In genomic region chr13:20424559-20424852, GRCh38 we compare ENCODE assay signal across 23 cellular contexts.
DNase-seq lines count a peak whose midpoint lies in the region; ATAC-seq, FAIRE-seq and TF ChIP-seq lines count a peak whose summit lies in the region.
"Had no signal": no experiment of that assay in that cellular context is flagged by ENCODE, and none has a peak within 500 bp of the region (broad histone marks: within the 10 kb centered on the region; RNA-seq: fewer than 3 reads in every experiment).

No MANE protein-coding gene starts in this region.

- peaks cover 15% of the 10 kb centered on the region for H3K27me3 Mint-ChIP-seq in activated naive CD4-positive, alpha-beta T cell treated with anti-CD3 and anti-CD28 coated beads, Interleukin-2, amount 10 ng/mL, durations not matched to agents 7 days and 5 days
- peaks cover 2% of the 10 kb centered on the region for H3K27me3 Mint-ChIP-seq in astrocyte (ENCODE audit: low read depth, unreplicated experiment)
- H3K27me3 Mint-ChIP-seq: CD8-positive, alpha-beta memory T cell had no signal

- no peak overlapping the region for H2BK120ac ChIP-seq in neuronal stem cell (ENCODE audit: low read depth, low read length)

- H2BK5ac ChIP-seq in neuronal stem cell (ENCODE audit: low read length) = no peak overlapping the region

- H2BK12ac ChIP-seq in neuronal stem cell (ENCODE audit: low read length) = no peak overlapping the region

- no peak overlapping the region for H3K14ac ChIP-seq in neuronal stem cell (ENCODE audit: low read length)

- H3K9ac ChIP-seq in astrocyte (ENCODE audit: low read length) (no peak overlapping the region), neuronal stem cell (ENCODE audit: low read depth, low read length, poor library complexity) (no peak overlapping the region), HepG2 (ENCODE audit: insufficient read depth, low read depth, low read length) (no peak overlapping the region)
- H3K9ac ChIP-seq: SK-N-SH had no signal

- TF ChIP-seq CTCF in astrocyte (IDR thresholded peaks at IDR 0.05; ENCODE audit: insufficient read depth, low read depth, low read length) = no peak
- no peak for TF ChIP-seq CTCF in uterus (IDR thresholded peaks at IDR 0.05)
- no peak for TF ChIP-seq CTCF in HepG2 (CRISPR knock-in tag; IDR thresholded peaks at IDR 0.05)

- H3K36me3 ChIP-seq in astrocyte (ENCODE audit: insufficient read depth, low read length) (no peaks in the 10 kb centered on the region), neuronal stem cell (replicated peaks in 1 of 2; ENCODE audit: control insufficient read depth in 2 of 2, insufficient read depth in 2 of 2, low read length in 2 of 2) (no peaks in the 10 kb centered on the region), uterus (no peaks in the 10 kb centered on the region), HepG2 (replicated peaks in 1 of 2; ENCODE audit: control insufficient read depth in 1 of 2, insufficient read depth in 2 of 2, low read length in 2 of 2) (peaks cover 0 to 15% of the 10 kb centered on the region in 2 experiments; a peak in 4 of 5 replicates)

- TF ChIP-seq RAD21 in HepG2 (CRISPR knock-in tag; IDR thresholded peaks at IDR 0.05) = no peak

- intact Hi-C loops in uterus (cut with DNase I; ENCODE audit: low total_unique reads) = no loop called here
- intact Hi-C loops in HepG2 (cut with micrococcal nuclease; ENCODE audit: unreplicated experiment) = no loop called here

- H4K20me1 ChIP-seq in astrocyte (ENCODE audit: insufficient read depth, low read length) = no peaks in the 10 kb centered on the region
- no peaks in the 10 kb centered on the region for H4K20me1 ChIP-seq in HepG2 (ENCODE audit: insufficient read depth, low read length)

- no CpG with 5 or more reads among the region's 8 CpGs for WGBS in neuronal stem cell (ENCODE audit: extremely low coverage in 2 of 2, insufficient read length in 2 of 2, insufficient replicate concordance in 1 of 2), 2 donors
- WGBS in HepG2 (ENCODE audit: low lambda C conversion rate) = 79% methylated on average over 6 of the region's 8 CpGs

- H3K9me3 ChIP-seq in astrocyte (ENCODE audit: insufficient read depth, low read depth, low read length) (no peaks in the 10 kb centered on the region), neuronal stem cell (replicated peaks in 1 of 2; ENCODE audit: control insufficient read depth in 2 of 2, insufficient read depth in 1 of 2, low read depth in 1 of 2, low read length in 2 of 2) (peaks cover 0 to 2% of the 10 kb centered on the region in 2 donors), uterus (no peaks in the 10 kb centered on the region), HepG2 (ENCODE audit: low read length) (no peaks in the 10 kb centered on the region)
- H3K9me3 ChIP-seq: SK-N-SH had no signal

- no peak for DNase-seq in activated naive CD4-positive, alpha-beta T cell treated with anti-CD3 and anti-CD28 coated beads, Interleukin-2, amount 10 ng/mL, durations not matched to agents 7 days and 5 days
- DNase-seq in activated naive CD4-positive, alpha-beta T cell (lab: John Stamatoyannopoulos, UW) = no peak
- DNase-seq in astrocyte (ENCODE audit: low read depth) = no peak
- no peak for DNase-seq in neuronal stem cell (ENCODE audit: low spot score)
- DNase-seq in uterus = no peak
- DNase-seq in NCI-H1930 (lab: John Stamatoyannopoulos, UW) = no peak
- DNase-seq in HepG2 (ENCODE audit: low spot score) = no peak
- DNase-seq: ACHN; Calu3; CD8-positive, alpha-beta memory T cell; DMS153; Karpas-422; NCI-H1694 treated with DMSO at 0.1 percent for 48 hours; NCI-H2107; NCI-H510A treated with DMSO at 0.1 percent for 48 hours; NCI-H748 treated with DMSO at 0.1 percent for 48 hours; SIG-M5; SK-N-SH had no signal

- no peak overlapping the region for H2BK15ac ChIP-seq in neuronal stem cell (ENCODE audit: low read length)

- POLR2A ChIA-PET in HepG2 (lab: Yijun Ruan, JAX) = no interaction called here

- H3K27ac ChIP-seq in astrocyte (ENCODE audit: low read depth, low read length) = no peak overlapping the region
- H3K27ac ChIP-seq in neuronal stem cell (replicated peaks; ENCODE audit: low read length) = no peak overlapping the region
- H3K27ac ChIP-seq in uterus = peak overlapping the region; percentile 21 to 25
- no peak overlapping the region for H3K27ac ChIP-seq in HepG2 (ENCODE audit: extremely low read length, insufficient read depth, low read length)
- H3K27ac ChIP-seq: 22Rv1, C4-2B had no signal

- no peak overlapping the region for H2AK5ac ChIP-seq in neuronal stem cell (ENCODE audit: low read depth, low read length)

- H3K4me3 Mint-ChIP-seq in activated naive CD4-positive, alpha-beta T cell treated with anti-CD3 and anti-CD28 coated beads, Interleukin-2, amount 10 ng/mL, durations not matched to agents 7 days and 5 days = no peak overlapping the region
- H3K4me3 Mint-ChIP-seq in astrocyte (ENCODE audit: unreplicated experiment) = no peak overlapping the region
- H3K4me3 Mint-ChIP-seq: CD8-positive, alpha-beta memory T cell had no signal

- ATAC-seq in HG03460 (IDR thresholded peaks at IDR 0.05; ENCODE audit: unreplicated experiment) = no peak
- no peak; the same call in 2 of the 3 replicates for ATAC-seq in HepG2

- H3K27me3 ChIP-seq in astrocyte (ENCODE audit: insufficient read depth, low read length) (peaks cover 12% of the 10 kb centered on the region), neuronal stem cell (ENCODE audit: control insufficient read depth in 3 of 3, insufficient read depth in 3 of 3, low read depth in 1 of 3, low read length in 3 of 3) (no peaks in the 10 kb centered on the region), uterus (no peaks in the 10 kb centered on the region), HepG2 (ENCODE audit: control insufficient read depth in 1 of 2, insufficient read depth in 2 of 2, low read length in 2 of 2) (no peaks in the 10 kb centered on the region)

- H4K8ac ChIP-seq in neuronal stem cell (ENCODE audit: low read depth, low read length) = no peak overlapping the region

- TF ChIP-seq POLR2A in uterus (IDR thresholded peaks at IDR 0.05) (no peak), HepG2 (IDR thresholded peaks at IDR 0.05; ENCODE audit: insufficient read depth in 1 of 2, low read depth in 2 of 2, low read length in 2 of 2) (no peak)

- H3K4me2 ChIP-seq in astrocyte (ENCODE audit: low read length) = no peak overlapping the region
- no peak overlapping the region for H3K4me2 ChIP-seq in neuronal stem cell (ENCODE audit: insufficient read depth, low read length, poor library complexity, severe bottlenecking)
- H3K4me2 ChIP-seq in HepG2 (ENCODE audit: low read depth, low read length) = no peak overlapping the region
- H3K4me2 ChIP-seq: SK-N-SH had no signal

- H2AFZ ChIP-seq in astrocyte (ENCODE audit: low read depth, low read length) = no peak overlapping the region
- no peak overlapping the region for H2AFZ ChIP-seq in neuronal stem cell (ENCODE audit: low read length)
- H2AFZ ChIP-seq in HepG2 (ENCODE audit: low read length) = no peak overlapping the region

- no peak overlapping the region for H3K4me3 ChIP-seq in astrocyte (ENCODE audit: insufficient read depth, low read depth, low read length)
- H3K4me3 ChIP-seq in neuronal stem cell (ENCODE audit: low read length in 2 of 2) = no peak overlapping the region
- no peak overlapping the region for H3K4me3 ChIP-seq in uterus
- no peak overlapping the region for H3K4me3 ChIP-seq in HepG2 (replicated peaks in 1 of 3; ENCODE audit: insufficient read depth in 1 of 3, low read depth in 2 of 3, low read length in 3 of 3)

- peaks cover 20% of the 10 kb centered on the region for H3K36me3 Mint-ChIP-seq in activated naive CD4-positive, alpha-beta T cell treated with anti-CD3 and anti-CD28 coated beads, Interleukin-2, amount 10 ng/mL, durations not matched to agents 7 days and 5 days
- H3K36me3 Mint-ChIP-seq in astrocyte (ENCODE audit: low read depth, unreplicated experiment) = peaks cover 3% of the 10 kb centered on the region

- FAIRE-seq in astrocyte (lab: Jason Lieb, UNC) (no peak), HepG2 (lab: Jason Lieb, UNC) (no peak)
- FAIRE-seq: GM12891, H1 had no signal

- peaks cover 31% of the 10 kb centered on the region for H3K4me1 ChIP-seq in astrocyte (ENCODE audit: insufficient read depth, low read length)
- H3K4me1 ChIP-seq in neuronal stem cell (ENCODE audit: control insufficient read depth in 2 of 2, insufficient read depth in 1 of 2, low read depth in 1 of 2, low read length in 2 of 2) = peaks cover 0 to 6% of the 10 kb centered on the region in 2 donors
- no peaks in the 10 kb centered on the region for H3K4me1 ChIP-seq in uterus
- no peaks in the 10 kb centered on the region for H3K4me1 ChIP-seq in HepG2 (ENCODE audit: insufficient read depth, low read length)

- CTCF ChIA-PET in activated naive CD4-positive, alpha-beta T cell treated with anti-CD3 and anti-CD28 coated beads, Interleukin-2, amount 10 ng/mL, durations not matched to agents 7 days and 5 days (lab: Charles Lee) = no interaction called here
- CTCF ChIA-PET in HepG2 (lab: Yijun Ruan, JAX; ENCODE audit: low intra/inter-chr PET ratio, low total read pairs) = no interaction called here

- H3K79me2 ChIP-seq in astrocyte (ENCODE audit: insufficient read depth, low read length) (no peaks in the 10 kb centered on the region), HepG2 (ENCODE audit: insufficient read depth, low read length) (no peaks in the 10 kb centered on the region)

- H3K4me1 Mint-ChIP-seq in activated naive CD4-positive, alpha-beta T cell treated with anti-CD3 and anti-CD28 coated beads, Interleukin-2, amount 10 ng/mL, durations not matched to agents 7 days and 5 days = peaks cover 31% of the 10 kb centered on the region
- H3K4me1 Mint-ChIP-seq in astrocyte (ENCODE audit: low read depth, unreplicated experiment) = peaks cover 61% of the 10 kb centered on the region

- H3K18ac ChIP-seq in neuronal stem cell (ENCODE audit: low read length) = peak overlapping the region; percentile 49

- no peaks in the 10 kb centered on the region for H3K9me3 Mint-ChIP-seq in activated naive CD4-positive, alpha-beta T cell treated with anti-CD3 and anti-CD28 coated beads, Interleukin-2, amount 10 ng/mL, durations not matched to agents 7 days and 5 days
- peaks cover 2% of the 10 kb centered on the region for H3K9me3 Mint-ChIP-seq in astrocyte (ENCODE audit: unreplicated experiment)
- H3K9me3 Mint-ChIP-seq: CD8-positive, alpha-beta memory T cell had no signal

- BruUV-seq in HepG2 (replicated peaks; lab: Mats Ljungman, UMichigan) = no TSS peak

- no peak overlapping the region for H4K91ac ChIP-seq in neuronal stem cell (ENCODE audit: low read depth, low read length, poor library complexity)

- H3K79me1 ChIP-seq in neuronal stem cell (ENCODE audit: low read depth, low read length) = no peaks in the 10 kb centered on the region

- in situ Hi-C loops in HepG2 (cut with HindIII; ENCODE audit: extremely low pct_ligation_motif_present, low pct_unique_long_range_greater_than_20kb) = no loop called here

- TF ChIP-seq EP300 in HepG2 (IDR thresholded peaks at IDR 0.05; ENCODE audit: low read depth in 2 of 2, low read length in 2 of 2) (no peak), HepG2 (CRISPR knock-in tag; IDR thresholded peaks at IDR 0.05; ENCODE audit: borderline replicate concordance) (no peak)

- H3K4ac ChIP-seq in neuronal stem cell (ENCODE audit: low read length) = no peak overlapping the region

- H3K23ac ChIP-seq in neuronal stem cell (ENCODE audit: low read depth, low read length, poor library complexity) = no peak overlapping the region

- peak overlapping the region; percentile 79 for H3K27ac Mint-ChIP-seq in activated naive CD4-positive, alpha-beta T cell treated with anti-CD3 and anti-CD28 coated beads, Interleukin-2, amount 10 ng/mL, durations not matched to agents 7 days and 5 days
- peak overlapping the region; percentile 92 for H3K27ac Mint-ChIP-seq in astrocyte (ENCODE audit: unreplicated experiment)

Comparison
In these comparisons a context has a peak if more than half of its experiments do, and no peak if none do; other contexts are left out.
1. H3K27ac ChIP-seq: peak in uterus (2 of 2); none in astrocyte (single experiment), neuronal stem cell (single experiment) and HepG2 (single experiment).